ENCODE assay signal across 22 cellular contexts in the genomic region with DNA sequence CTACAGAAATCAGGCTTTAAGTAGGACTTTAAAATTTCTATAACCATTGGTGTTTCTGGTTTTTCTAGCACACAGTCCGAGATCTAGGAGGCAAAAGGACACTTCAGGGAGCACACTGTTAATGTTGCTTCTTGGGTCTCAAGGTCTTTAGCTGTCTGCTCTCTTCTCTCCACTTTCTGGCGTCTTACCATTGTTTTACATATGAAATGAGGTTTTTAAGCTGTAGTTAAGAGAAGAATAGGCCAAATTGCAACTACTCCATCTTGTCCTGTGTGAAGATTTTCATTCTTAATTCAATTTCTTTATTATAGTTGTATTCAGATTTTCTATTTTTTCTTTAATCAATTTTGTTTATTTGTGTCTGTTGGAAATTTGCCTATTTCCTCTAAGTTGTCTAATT.
DNase-seq lines count a peak whose midpoint lies in the region; ATAC-seq and TF ChIP-seq lines count a peak whose summit lies in the region.
"Had no signal": no experiment of that assay in that cellular context is flagged by ENCODE, and none has a peak within 500 bp of the region (broad histone marks: within the 10 kb centered on the region; RNA-seq: fewer than 3 reads in every experiment).

No MANE protein-coding gene starts in this region.

- intact Hi-C loops in activated CD4-positive, alpha-beta T cell treated with anti-CD3 and anti-CD28 coated beads, Interleukin-2, amount 10 ng/mL, durations not matched to agents 24 days and 14 days (cut with micrococcal nuclease): no loop called here

- H3K27ac Mint-ChIP-seq in activated CD4-positive, alpha-beta T cell treated with anti-CD3 and anti-CD28 coated beads, Interleukin-2, amount 10 ng/mL, durations not matched to agents 24 days and 14 days: no peak overlapping the region
- H3K27ac Mint-ChIP-seq in endodermal cell: peak overlapping the region; percentile 83

- peaks cover 26% of the 10 kb centered on the region for H3K27me3 Mint-ChIP-seq in activated CD4-positive, alpha-beta T cell treated with anti-CD3 and anti-CD28 coated beads, Interleukin-2, amount 10 ng/mL, durations not matched to agents 24 days and 14 days
- H3K27me3 Mint-ChIP-seq in endodermal cell (ENCODE audit: insufficient read depth): peaks cover 3% of the 10 kb centered on the region

- H3K9me3 ChIP-seq in endodermal cell (ENCODE audit: control insufficient read depth, low read length) (peaks cover 6% of the 10 kb centered on the region), iPS-18a (ENCODE audit: control insufficient read depth, low read depth, low read length) (peaks cover 4% of the 10 kb centered on the region)

- no peaks in the 10 kb centered on the region for H3K4me1 Mint-ChIP-seq in activated CD4-positive, alpha-beta T cell treated with anti-CD3 and anti-CD28 coated beads, Interleukin-2, amount 10 ng/mL, durations not matched to agents 24 days and 14 days
- peaks cover 14% of the 10 kb centered on the region for H3K4me1 Mint-ChIP-seq in endodermal cell

- DNase-seq in activated CD4-positive, alpha-beta T cell treated with anti-CD3 and anti-CD28 coated beads, Interleukin-2, amount 10 ng/mL, durations not matched to agents 24 days and 14 days: peak; percentile 24
- DNase-seq in activated CD4-positive, alpha-beta T cell treated with anti-CD3 and anti-CD28 coated beads for 48 hours: no peak
- DNase-seq in endodermal cell (peak; percentile 42), kidney glomerular epithelial cell (lab: John Stamatoyannopoulos, UW) (no peak), GOT3 (lab: John Stamatoyannopoulos, UW) (no peak), SKM-1 treated with dmso at 0.1 percent for 144 hours (lab: John Stamatoyannopoulos, UW; ENCODE audit: unreplicated experiment) (no peak)
- DNase-seq: Calu3, DMS79 treated with DMSO at 0.1 percent for 48 hours, HCEC 1CT, KBM-7, MV-4-11, NCI-H1105, NCI-H2029, NCI-H446, NCI-H524 treated with DMSO at 0.1 percent for 48 hours, NCI-H774, PC-3 had no signal

- H3K36me3 ChIP-seq in endodermal cell (ENCODE audit: control insufficient read depth, insufficient read depth, low read length) (no peaks in the 10 kb centered on the region), iPS-18a (ENCODE audit: control insufficient read depth, low read depth, low read length) (no peaks in the 10 kb centered on the region)

- H3K4me3 ChIP-seq in endodermal cell (ENCODE audit: low read length) (no peak overlapping the region), iPS-18a (ENCODE audit: low read length) (peak overlapping the region; percentile 35)

- no peaks in the 10 kb centered on the region for H3K4me1 ChIP-seq in endodermal cell (ENCODE audit: control insufficient read depth, insufficient read depth, low read length)
- peaks cover 19% of the 10 kb centered on the region for H3K4me1 ChIP-seq in iPS-18a (ENCODE audit: control insufficient read depth, low read depth, low read length)

- peaks cover 9% of the 10 kb centered on the region for H3K9me3 Mint-ChIP-seq in activated CD4-positive, alpha-beta T cell treated with anti-CD3 and anti-CD28 coated beads, Interleukin-2, amount 10 ng/mL, durations not matched to agents 24 days and 14 days
- peaks cover 14% of the 10 kb centered on the region for H3K9me3 Mint-ChIP-seq in endodermal cell

- no peak for ATAC-seq in HG02759 (IDR thresholded peaks at IDR 0.05; ENCODE audit: unreplicated experiment)
- ATAC-seq: PC-3, SK-N-SH treated with all-trans-retinoic acid at 6 μM for 48 hours had no signal

- H3K27ac ChIP-seq in endodermal cell (ENCODE audit: low read depth, low read length) (no peak overlapping the region), iPS-18a (ENCODE audit: low read length) (peak overlapping the region; percentile 89)
- H3K27ac ChIP-seq: 22Rv1, HL-60 had no signal

- no peaks in the 10 kb centered on the region for H3K36me3 Mint-ChIP-seq in activated CD4-positive, alpha-beta T cell treated with anti-CD3 and anti-CD28 coated beads, Interleukin-2, amount 10 ng/mL, durations not matched to agents 24 days and 14 days (ENCODE audit: low read depth)
- no peaks in the 10 kb centered on the region for H3K36me3 Mint-ChIP-seq in endodermal cell (ENCODE audit: low read depth)

- H3K9ac ChIP-seq in endodermal cell (ENCODE audit: extremely low read depth, low read length, poor library complexity, severe bottlenecking): no peak overlapping the region
- H3K9ac ChIP-seq in iPS-18a (ENCODE audit: low read length): peak overlapping the region; percentile 59

- H3K27me3 ChIP-seq in endodermal cell (ENCODE audit: control insufficient read depth, insufficient read depth, low read length, poor library complexity, severe bottlenecking) (no peaks in the 10 kb centered on the region), iPS-18a (ENCODE audit: control insufficient read depth, insufficient read depth, low read length) (no peaks in the 10 kb centered on the region)

- H3K4me3 Mint-ChIP-seq in activated CD4-positive, alpha-beta T cell treated with anti-CD3 and anti-CD28 coated beads, Interleukin-2, amount 10 ng/mL, durations not matched to agents 24 days and 14 days: no peak overlapping the region
- no peak overlapping the region for H3K4me3 Mint-ChIP-seq in endodermal cell

- TF ChIP-seq CTCF in endodermal cell (conservative IDR thresholded peaks at IDR 0.05): no peak

- WGBS in endodermal cell (ENCODE audit: insufficient coverage in 1 of 2, insufficient read length in 1 of 2), 2 experiments: 45% methylated on average over 2 of the region's 2 CpGs; no CpG with 5 or more reads in 1 of the 2 experiments

Comparison
In these comparisons a context has a peak if more than half of its experiments do, and no peak if none do; other contexts are left out.
1. DNase-seq: peak in activated CD4-positive, alpha-beta T cell treated with anti-CD3 and anti-CD28 coated beads, Interleukin-2, amount 10 ng/mL, durations not matched to agents 24 days and 14 days (single experiment) and endodermal cell (single experiment); none in activated CD4-positive, alpha-beta T cell treated with anti-CD3 and anti-CD28 coated beads for 48 hours (single experiment), kidney glomerular epithelial cell (single experiment), GOT3 (single experiment) and SKM-1 treated with dmso at 0.1 percent for 144 hours (single experiment).